Comparison of ENCODE assay signal across 1 cellular context in the genomic region with DNA sequence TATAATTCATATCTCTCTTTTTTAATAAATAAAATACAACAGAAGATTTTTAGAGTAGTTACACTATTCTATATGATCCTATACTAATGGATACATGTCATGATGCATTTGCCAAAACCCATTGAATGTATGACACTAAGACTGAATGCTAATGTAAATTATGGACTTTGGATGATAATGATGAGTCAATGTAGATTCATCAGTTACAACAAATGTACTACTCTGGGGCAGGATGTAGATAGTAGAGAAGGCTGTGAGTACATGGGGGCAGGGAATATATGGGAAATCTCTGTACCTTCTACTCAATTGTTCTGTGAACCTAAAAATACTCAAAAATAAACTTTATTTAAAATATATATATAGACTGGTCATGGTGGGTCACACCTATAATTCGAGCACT.
TF ChIP-seq lines count a peak whose summit lies in the region.

No MANE protein-coding gene starts in this region.

TF ChIP-seq in HepG2, 621 proteins besides CTCF, POLR2A, EP300 and RAD21 (continued from another document):
- TF ChIP-seq, protein P1, sequence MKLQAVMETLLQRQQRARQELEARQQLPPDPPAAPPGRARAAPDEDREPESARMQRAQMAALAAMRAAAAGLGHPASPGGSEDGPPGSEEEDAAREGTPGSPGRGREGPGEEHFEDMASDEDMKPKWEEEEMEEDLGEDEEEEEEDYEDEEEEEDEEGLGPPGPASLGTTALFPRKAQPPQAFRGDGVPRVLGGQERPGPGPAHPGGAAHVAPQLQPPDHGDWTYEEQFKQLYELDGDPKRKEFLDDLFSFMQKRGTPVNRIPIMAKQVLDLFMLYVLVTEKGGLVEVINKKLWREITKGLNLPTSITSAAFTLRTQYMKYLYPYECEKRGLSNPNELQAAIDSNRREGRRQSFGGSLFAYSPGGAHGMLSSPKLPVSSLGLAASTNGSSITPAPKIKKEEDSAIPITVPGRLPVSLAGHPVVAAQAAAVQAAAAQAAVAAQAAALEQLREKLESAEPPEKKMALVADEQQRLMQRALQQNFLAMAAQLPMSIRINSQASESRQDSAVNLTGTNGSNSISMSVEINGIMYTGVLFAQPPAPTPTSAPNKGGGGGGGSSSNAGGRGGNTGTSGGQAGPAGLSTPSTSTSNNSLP (IDR thresholded peaks at IDR 0.05; ENCODE audit: low read depth, low read length), result peak; percentile 47; the same call in 1 of the 2 replicates
TF ChIP-seq in HepG2: peak in this region for 1.
